Comparison of ENCODE assay signal across 11 cellular contexts in the genomic region with DNA sequence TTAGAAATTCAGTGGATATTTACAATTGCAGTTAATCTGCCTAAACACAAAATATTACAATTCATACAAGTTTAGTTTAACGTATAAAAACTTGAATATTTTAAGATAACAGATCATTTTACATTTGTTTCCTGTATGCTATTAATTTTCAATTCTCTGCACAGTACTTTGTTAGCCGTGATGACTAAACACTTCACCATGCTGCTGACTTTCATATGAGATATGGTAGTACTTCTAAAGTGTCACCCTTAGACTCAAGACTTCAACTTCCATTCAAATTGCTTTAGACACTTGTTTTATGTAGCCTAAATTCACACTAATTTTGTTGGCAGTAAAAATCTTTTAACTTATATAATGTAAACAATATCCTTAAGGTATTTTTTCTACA.
DNase-seq lines count a peak whose midpoint lies in the region; ATAC-seq and TF ChIP-seq lines count a peak whose summit lies in the region.
"Had no signal": no experiment of that assay in that cellular context is flagged by ENCODE, and none has a peak within 500 bp of the region (broad histone marks: within the 10 kb centered on the region; RNA-seq: fewer than 3 reads in every experiment).

No MANE protein-coding gene starts in this region.

- intact Hi-C loops in PC-3 (cut with micrococcal nuclease) (no loop called here), esophagus squamous epithelium (cut with DNase I) (no loop called here)

- ATAC-seq in GM21825 (IDR thresholded peaks at IDR 0.05; ENCODE audit: unreplicated experiment): peak; percentile 49
- peak; percentile 97 for ATAC-seq in PC-3
- ATAC-seq in GM21576 (IDR thresholded peaks at IDR 0.05; ENCODE audit: unreplicated experiment): no peak
- ATAC-seq: T-cell had no signal

- no peaks in the 10 kb centered on the region for H3K79me2 ChIP-seq in PC-3 (ENCODE audit: low read length)

- H3K4me2 ChIP-seq in PC-3 (ENCODE audit: low read length): peak overlapping the region; percentile 87

- no TSS peak for BruUV-seq in PC-3 (replicated peaks; lab: Mats Ljungman, UMichigan)

- peak overlapping the region; percentile 75 for H2AFZ ChIP-seq in PC-3 (ENCODE audit: low read length)

- no peaks in the 10 kb centered on the region for H3K9me2 ChIP-seq in PC-3 (replicated peaks; ENCODE audit: low read length)

- CTCF ChIA-PET in PC-3 (lab: Charles Lee): no interaction called here

- H3K9ac ChIP-seq in PC-3 (ENCODE audit: low read length): peak overlapping the region; percentile 49

- no peak for TF ChIP-seq POLR2A in esophagus squamous epithelium (IDR thresholded peaks at IDR 0.05)

- H3K27me3 ChIP-seq in PC-3 (ENCODE audit: low read length): no peaks in the 10 kb centered on the region
- H3K27me3 ChIP-seq in esophagus squamous epithelium: no peaks in the 10 kb centered on the region
- H3K27me3 ChIP-seq: testis had no signal

- TF ChIP-seq CTCF in PC-3 (conservative IDR thresholded peaks at IDR 0.05; ENCODE audit: low read depth, low read length) (no peak), fibroblast of the aortic adventitia (IDR thresholded peaks at IDR 0.05; ENCODE audit: insufficient read depth, low read length) (no peak), esophagus squamous epithelium (IDR thresholded peaks at IDR 0.05) (no peak)

- peak; percentile 26 for DNase-seq in AG08396 (ENCODE audit: low spot score)
- peak; percentile 70 for DNase-seq in PC-3
- DNase-seq in fibroblast of the aortic adventitia (ENCODE audit: low read depth): peak; percentile 26
- no peak for DNase-seq in esophagus squamous epithelium (lab: John Stamatoyannopoulos, UW)
- no peak for DNase-seq in UCSD-AML1 (lab: John Stamatoyannopoulos, UW; ENCODE audit: unreplicated experiment)
- DNase-seq in MV-4-11 (lab: John Stamatoyannopoulos, UW): no peak
- DNase-seq: cortex of kidney, T-cell, testis had no signal

- POLR2A ChIA-PET in PC-3 (lab: Charles Lee; ENCODE audit: unreplicated experiment): no interaction called here

- WGBS in esophagus squamous epithelium, 2 donors: 34 to 44% methylated on average over 2 of the region's 2 CpGs

- H3K9me3 ChIP-seq in PC-3 (ENCODE audit: low read length): no peaks in the 10 kb centered on the region
- H3K9me3 ChIP-seq in esophagus squamous epithelium: no peaks in the 10 kb centered on the region
- H3K9me3 ChIP-seq: testis had no signal

- H3K4me1 ChIP-seq in PC-3 (ENCODE audit: insufficient read depth, low read length) (peaks cover 17% of the 10 kb centered on the region), esophagus squamous epithelium (no peaks in the 10 kb centered on the region)
- H3K4me1 ChIP-seq: testis had no signal

- H3K27ac ChIP-seq in PC-3 (ENCODE audit: low read length) (peak overlapping the region; percentile 84), esophagus squamous epithelium (no peak overlapping the region)
- H3K27ac ChIP-seq: testis had no signal

- H3F3A ChIP-seq in PC-3 (ENCODE audit: low read length, unreplicated experiment): no peaks in the 10 kb centered on the region

- H3K4me3 ChIP-seq in PC-3 (ENCODE audit: low read length) (peak overlapping the region; percentile 70), fibroblast of the aortic adventitia (ENCODE audit: low read depth, low read length) (no peak overlapping the region), esophagus squamous epithelium (peak overlapping the region in 1 of 4 donors; percentile 42)
- H3K4me3 ChIP-seq: testis had no signal

- H3K36me3 ChIP-seq in PC-3 (ENCODE audit: low read depth, low read length): no peaks in the 10 kb centered on the region
- H3K36me3 ChIP-seq in esophagus squamous epithelium: no peaks in the 10 kb centered on the region

- H4K20me1 ChIP-seq in PC-3 (ENCODE audit: low read length): no peaks in the 10 kb centered on the region

Comparison
In these comparisons a context has a peak if more than half of its experiments do, and no peak if none do; other contexts are left out.
1. DNase-seq: peak in AG08396 (single experiment), PC-3 (single experiment) and fibroblast of the aortic adventitia (single experiment); none in esophagus squamous epithelium (single experiment), UCSD-AML1 (single experiment) and MV-4-11 (single experiment).